ENCODE assay signal across 12 cellular contexts in genomic region chr15:92611995-92612745, GRCh38. TPM values are rescaled to one million over a fixed set of nuclear protein-coding genes. Genes with fewer than 3 reads are reported as not detected.
A peak's percentile ranks its signal among the peaks of the same experiment; 100 is the strongest.
DNase-seq lines count a peak whose midpoint lies in the region; ATAC-seq, FAIRE-seq and TF ChIP-seq lines count a peak whose summit lies in the region.
"Had no signal": no experiment of that assay in that cellular context is flagged by ENCODE, and none has a peak within 500 bp of the region (broad histone marks: within the 10 kb centered on the region; RNA-seq: fewer than 3 reads in every experiment).

No MANE protein-coding gene starts in this region.

- no peaks in the 10 kb centered on the region for H4K20me1 ChIP-seq in osteoblast (ENCODE audit: insufficient read depth, low read length)

- FAIRE-seq in GM19239 (lab: Jason Lieb, UNC), result no peak
- FAIRE-seq: TTC549 had no signal

- no peak overlapping the region for H3K4me3 ChIP-seq in AG10803 (ENCODE audit: low read length)
- no peak overlapping the region for H3K4me3 ChIP-seq in right lobe of liver
- H3K4me3 ChIP-seq in osteoblast (ENCODE audit: insufficient read depth, low read length), result no peak overlapping the region
- H3K4me3 ChIP-seq: GM23248, prostate gland had no signal

- WGBS in right lobe of liver (ENCODE audit: insufficient coverage, low coverage, low lambda C conversion rate, missing lambda C conversion rate), result 44% methylated on average over 2 of the region's 7 CpGs

- DNase-seq in AG10803 (ENCODE audit: low read depth), result peak; percentile 9
- no peak for DNase-seq in GM10266 (ENCODE audit: extremely low spot score)
- DNase-seq in right lobe of liver, result no peak
- DNase-seq in RWPE1 (ENCODE audit: low spot score), result no peak
- DNase-seq in osteoblast (ENCODE audit: insufficient read length, low spot score, missing footprints), result no peak
- no peak for DNase-seq in T-helper 9 cell
- DNase-seq in GM19239 (ENCODE audit: insufficient read length, low spot score), result no peak
- DNase-seq: GM23248, NCI-H1105 had no signal

- H3K4me2 ChIP-seq in osteoblast (ENCODE audit: insufficient read depth, low read length), result no peak overlapping the region

- H3K27me3 ChIP-seq in right lobe of liver (no peaks in the 10 kb centered on the region), osteoblast (ENCODE audit: insufficient read depth, low read length) (no peaks in the 10 kb centered on the region)

- peak in 3 of 4 donors; percentile 4 to 24 (median 8) for ATAC-seq in right lobe of liver

- H3K79me2 ChIP-seq in osteoblast (ENCODE audit: insufficient read depth, low read length), result no peaks in the 10 kb centered on the region

- TF ChIP-seq CTCF in AG10803 (conservative IDR thresholded peaks at IDR 0.05; ENCODE audit: low read length) (no peak), GM10266 (IDR thresholded peaks at IDR 0.05; ENCODE audit: control insufficient read depth, insufficient read depth, low read depth, missing control alignments) (peak; percentile 53), VCaP (conservative IDR thresholded peaks at IDR 0.05) (peak; percentile 29), right lobe of liver (IDR thresholded peaks at IDR 0.05) (peak in 2 of 4 donors; percentile 7 to 14), RWPE1 (conservative IDR thresholded peaks at IDR 0.05; ENCODE audit: low read depth) (no peak), osteoblast (IDR thresholded peaks at IDR 0.05; ENCODE audit: extremely low read depth, low read depth, low read length) (no peak)

- no peak for TF ChIP-seq POLR2A in right lobe of liver (IDR thresholded peaks at IDR 0.05)

- CTCF ChIA-PET in RWPE1 (lab: Yijun Ruan, JAX), result interaction anchor here (0.7 to 0.8 kb wide), 2 partner anchors 23 to 711 kb away, joined by 4 read pairs; no protein-coding TSS in a partner anchor

- H3K27ac ChIP-seq in VCaP (peak overlapping the region; percentile 96; the same call in 1 of the 2 replicates), right lobe of liver (no peak overlapping the region), RWPE1 (no peak overlapping the region), osteoblast (ENCODE audit: low read depth, low read length) (no peak overlapping the region)
- H3K27ac ChIP-seq: GM23248 had no signal

- no peak overlapping the region for H2AFZ ChIP-seq in osteoblast (ENCODE audit: low read length)
- H2AFZ ChIP-seq: GM23248 had no signal

- no peaks in the 10 kb centered on the region for H3K36me3 ChIP-seq in right lobe of liver
- H3K36me3 ChIP-seq in osteoblast (ENCODE audit: insufficient read depth, low read length), result no peaks in the 10 kb centered on the region
- H3K36me3 ChIP-seq: prostate gland had no signal

- POLR2A ChIA-PET in RWPE1 (lab: Yijun Ruan, JAX; ENCODE audit: low non-redundant PET), result no interaction called here

- H3K9me3 ChIP-seq in right lobe of liver (no peaks in the 10 kb centered on the region), osteoblast (ENCODE audit: low read depth, low read length) (no peaks in the 10 kb centered on the region)
- H3K9me3 ChIP-seq: prostate gland had no signal

- intact Hi-C loops in right lobe of liver (cut with DNase I), result loop anchor here in 1 of 2 donors (10.0 kb wide), 1 partner anchor 53 kb away; no protein-coding TSS in a partner anchor

- peaks cover 0 to 27% (median 13%) of the 10 kb centered on the region in 4 donors for H3K4me1 ChIP-seq in right lobe of liver
- H3K4me1 ChIP-seq in osteoblast (ENCODE audit: insufficient read depth, low read length), result no peaks in the 10 kb centered on the region

RNA-seq across cellular contexts. Expression of gene FAM174B, which starts 43.4 kb away (rescaled TPM):
- 10 to 100 TPM in 1 of 6 experiments, 1 to 10 TPM in 5; 2.0 to 11.9 (median 4.7) TPM for total RNA-seq in right lobe of liver
- 2.1 and 5.1 TPM in 2 replicates for total RNA-seq in osteoblast

Comparison
In these comparisons a context has a peak if more than half of its experiments do, and no peak if none do; other contexts are left out.
1. CTCF ChIP-seq: peak in GM10266 (single experiment) and VCaP (single experiment); none in AG10803 (single experiment), RWPE1 (single experiment) and osteoblast (single experiment).